36 cellular contexts compared by ENCODE assay signal in the genomic region with DNA sequence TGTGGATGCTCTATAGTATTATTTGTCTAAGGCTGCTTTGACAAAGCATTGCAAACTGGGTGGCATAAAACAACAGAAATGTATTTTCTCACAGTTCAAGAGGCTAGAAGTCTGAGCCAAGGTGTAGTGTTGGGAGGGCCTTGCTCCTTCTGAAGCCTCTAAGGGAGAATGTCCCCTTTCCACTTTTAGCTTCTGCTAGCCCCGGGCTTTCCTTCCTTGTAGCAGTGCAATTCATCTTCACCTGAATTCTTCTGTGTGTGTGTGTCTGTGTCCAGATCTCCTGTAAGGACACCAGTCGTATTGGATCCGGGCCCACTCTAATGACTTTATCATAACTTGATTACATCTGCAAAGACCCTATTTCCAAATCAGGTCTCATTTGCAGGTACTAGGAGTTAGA. TPM values are rescaled to one million over a fixed set of nuclear protein-coding genes. Genes with fewer than 3 reads are reported as not detected.
"Had no signal": no experiment of that assay in that cellular context is flagged by ENCODE, and none has a peak within 500 bp of the region (broad histone marks: within the 10 kb centered on the region; RNA-seq: fewer than 3 reads in every experiment).

No MANE protein-coding gene starts in this region.

- H3K27me3 ChIP-seq: ascending aorta, breast epithelium, cardiac muscle cell, dorsolateral prefrontal cortex, esophagus muscularis mucosa, foreskin keratinocyte, gastrocnemius medialis, heart right ventricle had no signal

- ATAC-seq: activated CD4-positive, alpha-beta T cell treated with anti-CD3 and anti-CD28 coated beads for 36 hours; activated CD8-positive, alpha-beta memory T cell treated with anti-CD3 and anti-CD28 coated beads, Interleukin-2, amount 10 ng/mL, durations not matched to agents 7 days and 5 days; activated CD8-positive, alpha-beta T cell treated with anti-CD3 and anti-CD28 coated beads, Interleukin-2, amount 10 ng/mL, durations not matched to agents 7 days and 5 days; activated naive CD4-positive, alpha-beta T cell treated with anti-CD3 and anti-CD28 coated beads, Interleukin-2, amount 50 U/mL, for 72 hours; foreskin keratinocyte; gastrocnemius medialis; heart right ventricle; T-helper 17 cell had no signal

- H3K27me3 Mint-ChIP-seq: activated CD4-positive, alpha-beta T cell treated with anti-CD3 and anti-CD28 coated beads for 36 hours; activated CD4-positive, alpha-beta T cell treated with anti-CD3 and anti-CD28 coated beads, Interleukin-2, amount 10 ng/mL, durations not matched to agents 24 days and 14 days; activated CD8-positive, alpha-beta memory T cell treated with anti-CD3 and anti-CD28 coated beads, Interleukin-2, amount 10 ng/mL, durations not matched to agents 7 days and 5 days; activated naive CD4-positive, alpha-beta T cell treated with anti-CD3 and anti-CD28 coated beads, Interleukin-2, amount 10 ng/mL, durations not matched to agents 7 days and 5 days; activated naive CD8-positive, alpha-beta T cell treated with anti-CD3 and anti-CD28 coated beads, Interleukin-2, amount 10 ng/mL, durations not matched to agents 7 days and 5 days; brain; dendritic cell treated with granulocyte-macrophage colony-stimulating factor and Interleukin-4, amounts not matched to agents 40 ng/mL and 50 ng/mL, for 4 days; T-helper 17 cell had no signal

- DNase-seq: activated CD4-positive, alpha-beta memory T cell treated with anti-CD3 and anti-CD28 coated beads for 36 hours; activated CD4-positive, alpha-beta T cell treated with anti-CD3 and anti-CD28 coated beads for 36 hours; activated CD4-positive, alpha-beta T cell treated with anti-CD3 and anti-CD28 coated beads, Interleukin-2, amount 10 ng/mL, durations not matched to agents 24 days and 14 days; activated CD4-positive, CD25-positive, alpha-beta regulatory T cell; activated CD4-positive, CD25-positive, alpha-beta regulatory T cell treated with anti-CD3 and anti-CD28 coated beads, Interleukin-2, amount 50 U/mL, for 72 hours; activated CD8-positive, alpha-beta memory T cell treated with anti-CD3 and anti-CD28 coated beads, Interleukin-2, amount 10 ng/mL, durations not matched to agents 7 days and 5 days; activated CD8-positive, alpha-beta memory T cell treated with anti-CD3 and anti-CD28 coated beads, Interleukin-2, amount 50 U/mL, for 4 hours; activated CD8-positive, alpha-beta T cell treated with anti-CD3 and anti-CD28 coated beads, Interleukin-2, amount 10 ng/mL, durations not matched to agents 7 days and 5 days; activated gamma-delta T cell; activated naive CD4-positive, alpha-beta T cell; activated naive CD4-positive, alpha-beta T cell treated with anti-CD3 and anti-CD28 coated beads, Interleukin-2, amount 10 ng/mL, durations not matched to agents 7 days and 5 days; activated naive CD8-positive, alpha-beta T cell treated with anti-CD3 and anti-CD28 coated beads, Interleukin-2, amount 10 ng/mL, durations not matched to agents 7 days and 5 days; activated T-cell treated with anti-CD3 and anti-CD28 coated beads, Interleukin-2, amount 50 U/mL, for 1 hour; activated T-cell treated with anti-CD3 and anti-CD28 coated beads, Interleukin-2, amount 50 U/mL, for 48 hours; central memory CD4-positive, alpha-beta T cell; cerebellar nuclear complex; dorsolateral prefrontal cortex; effector memory CD4-positive, alpha-beta T cell; endodermal cell; erythroblast; foreskin keratinocyte; gastrocnemius medialis; heart right ventricle; T-helper 1 cell; T-helper 17 cell; T1000 had no signal

- H3K27ac Mint-ChIP-seq: activated CD4-positive, alpha-beta memory T cell treated with anti-CD3 and anti-CD28 coated beads for 36 hours; activated CD4-positive, alpha-beta T cell treated with anti-CD3 and anti-CD28 coated beads for 36 hours; activated CD4-positive, alpha-beta T cell treated with anti-CD3 and anti-CD28 coated beads, Interleukin-2, amount 10 ng/mL, durations not matched to agents 24 days and 14 days; activated CD8-positive, alpha-beta memory T cell treated with anti-CD3 and anti-CD28 coated beads, Interleukin-2, amount 10 ng/mL, durations not matched to agents 7 days and 5 days; activated CD8-positive, alpha-beta T cell treated with anti-CD3 and anti-CD28 coated beads, Interleukin-2, amount 10 ng/mL, durations not matched to agents 7 days and 5 days; activated naive CD4-positive, alpha-beta T cell treated with anti-CD3 and anti-CD28 coated beads, Interleukin-2, amount 10 ng/mL, durations not matched to agents 7 days and 5 days; activated naive CD4-positive, alpha-beta T cell treated with anti-CD3 and anti-CD28 coated beads, Interleukin-2, amount 50 U/mL, for 72 hours; activated naive CD8-positive, alpha-beta T cell treated with anti-CD3 and anti-CD28 coated beads, Interleukin-2, amount 10 ng/mL, durations not matched to agents 7 days and 5 days; brain; dendritic cell treated with granulocyte-macrophage colony-stimulating factor and Interleukin-4, amounts not matched to agents 40 ng/mL and 50 ng/mL, for 4 days; endodermal cell; T-helper 17 cell; T-helper 2 cell treated with Interferon-gamma antibody and Interleukin-4, amounts not matched to agents 5 μg/mL and 100 μg/mL, for 36 hours had no signal

- H3K4me1 ChIP-seq: ascending aorta, breast epithelium, foreskin keratinocyte, gastrocnemius medialis, heart right ventricle had no signal

- H3K36me3 ChIP-seq: ascending aorta, breast epithelium, cardiac muscle cell, esophagus muscularis mucosa, gastrocnemius medialis, heart right ventricle had no signal

- H3K4me3 Mint-ChIP-seq: activated CD4-positive, alpha-beta memory T cell treated with anti-CD3 and anti-CD28 coated beads for 36 hours; activated CD4-positive, alpha-beta T cell treated with anti-CD3 and anti-CD28 coated beads for 36 hours; activated CD4-positive, alpha-beta T cell treated with anti-CD3 and anti-CD28 coated beads, Interleukin-2, amount 10 ng/mL, durations not matched to agents 24 days and 14 days; activated CD8-positive, alpha-beta memory T cell treated with anti-CD3 and anti-CD28 coated beads, Interleukin-2, amount 10 ng/mL, durations not matched to agents 7 days and 5 days; activated CD8-positive, alpha-beta T cell treated with anti-CD3 and anti-CD28 coated beads, Interleukin-2, amount 10 ng/mL, durations not matched to agents 7 days and 5 days; activated naive CD4-positive, alpha-beta T cell treated with anti-CD3 and anti-CD28 coated beads, Interleukin-2, amount 10 ng/mL, durations not matched to agents 7 days and 5 days; activated naive CD8-positive, alpha-beta T cell treated with anti-CD3 and anti-CD28 coated beads, Interleukin-2, amount 10 ng/mL, durations not matched to agents 7 days and 5 days; brain; dendritic cell treated with granulocyte-macrophage colony-stimulating factor and Interleukin-4, amounts not matched to agents 40 ng/mL and 50 ng/mL, for 4 days; endodermal cell; T-helper 17 cell; T-helper 2 cell treated with Interferon-gamma antibody and Interleukin-4, amounts not matched to agents 5 μg/mL and 100 μg/mL, for 36 hours had no signal

- H3K9me3 ChIP-seq: ascending aorta, breast epithelium, esophagus muscularis mucosa, gastrocnemius medialis, heart right ventricle had no signal

- H3K27ac ChIP-seq: ascending aorta, breast epithelium, cardiac muscle cell, coronary artery, dorsolateral prefrontal cortex, esophagus muscularis mucosa, foreskin keratinocyte, gastrocnemius medialis, heart right ventricle had no signal

- H3K4me1 Mint-ChIP-seq: activated naive CD4-positive, alpha-beta T cell treated with anti-CD3 and anti-CD28 coated beads, Interleukin-2, amount 10 ng/mL, durations not matched to agents 7 days and 5 days; activated naive CD8-positive, alpha-beta T cell treated with anti-CD3 and anti-CD28 coated beads, Interleukin-2, amount 10 ng/mL, durations not matched to agents 7 days and 5 days; T-helper 17 cell had no signal

- H3K9me3 Mint-ChIP-seq: activated CD4-positive, alpha-beta memory T cell treated with anti-CD3 and anti-CD28 coated beads for 36 hours; activated CD4-positive, alpha-beta T cell treated with anti-CD3 and anti-CD28 coated beads, Interleukin-2, amount 10 ng/mL, durations not matched to agents 24 days and 14 days; activated naive CD4-positive, alpha-beta T cell treated with anti-CD3 and anti-CD28 coated beads, Interleukin-2, amount 10 ng/mL, durations not matched to agents 7 days and 5 days; activated naive CD8-positive, alpha-beta T cell treated with anti-CD3 and anti-CD28 coated beads, Interleukin-2, amount 10 ng/mL, durations not matched to agents 7 days and 5 days; brain; dendritic cell treated with granulocyte-macrophage colony-stimulating factor and Interleukin-4, amounts not matched to agents 40 ng/mL and 50 ng/mL, for 4 days; endodermal cell had no signal

- H3K36me3 Mint-ChIP-seq: activated CD4-positive, alpha-beta memory T cell treated with anti-CD3 and anti-CD28 coated beads for 36 hours; activated CD8-positive, alpha-beta memory T cell treated with anti-CD3 and anti-CD28 coated beads, Interleukin-2, amount 10 ng/mL, durations not matched to agents 7 days and 5 days; activated naive CD4-positive, alpha-beta T cell treated with anti-CD3 and anti-CD28 coated beads, Interleukin-2, amount 10 ng/mL, durations not matched to agents 7 days and 5 days; activated naive CD4-positive, alpha-beta T cell treated with anti-CD3 and anti-CD28 coated beads, Interleukin-2, amount 50 U/mL, for 72 hours; activated naive CD8-positive, alpha-beta T cell treated with anti-CD3 and anti-CD28 coated beads, Interleukin-2, amount 10 ng/mL, durations not matched to agents 7 days and 5 days; brain had no signal

- H3K4me3 ChIP-seq: ascending aorta, breast epithelium, cardiac muscle cell, coronary artery, dorsolateral prefrontal cortex, esophagus muscularis mucosa, gastrocnemius medialis, heart right ventricle had no signal

RNA-seq across cellular contexts. Expression of a gene that starts 18.1 kb away (rescaled TPM):
- total RNA-seq: activated CD4-positive, alpha-beta memory T cell treated with anti-CD3 and anti-CD28 coated beads for 36 hours; activated CD4-positive, alpha-beta T cell treated with anti-CD3 and anti-CD28 coated beads for 36 hours; activated CD4-positive, alpha-beta T cell treated with anti-CD3 and anti-CD28 coated beads, Interleukin-2, amount 10 ng/mL, durations not matched to agents 24 days and 14 days; activated CD8-positive, alpha-beta memory T cell treated with anti-CD3 and anti-CD28 coated beads for 36 hours; activated CD8-positive, alpha-beta memory T cell treated with anti-CD3 and anti-CD28 coated beads, Interleukin-2, amount 10 ng/mL, durations not matched to agents 7 days and 5 days; activated CD8-positive, alpha-beta T cell treated with anti-CD3 and anti-CD28 coated beads, Interleukin-2, amount 10 ng/mL, durations not matched to agents 7 days and 5 days; activated naive CD4-positive, alpha-beta T cell treated with anti-CD3 and anti-CD28 coated beads, Interleukin-2, amount 50 U/mL, for 72 hours; activated naive CD8-positive, alpha-beta T cell treated with anti-CD3 and anti-CD28 coated beads, Interleukin-2, amount 10 ng/mL, durations not matched to agents 7 days and 5 days; ascending aorta; cardiac muscle cell; foreskin keratinocyte; T-helper 17 cell had no signal
- polyA plus RNA-seq: cardiac muscle cell, foreskin keratinocyte, heart right ventricle had no signal
